Comparison of ENCODE assay signal across 10 cellular contexts in genomic region chr16:85583491-85584181, GRCh38. TPM values are rescaled to one million over a fixed set of nuclear protein-coding genes. Genes with fewer than 3 reads are reported as not detected.
DNase-seq lines count a peak whose midpoint lies in the region; ATAC-seq and TF ChIP-seq lines count a peak whose summit lies in the region.
"Had no signal": no experiment of that assay in that cellular context is flagged by ENCODE, and none has a peak within 500 bp of the region (broad histone marks: within the 10 kb centered on the region; RNA-seq: fewer than 3 reads in every experiment).

No MANE protein-coding gene starts in this region.

- no peak overlapping the region for H3K9ac ChIP-seq in SK-N-SH

- WGBS in SK-N-SH (ENCODE audit: low lambda C conversion rate), result 63% methylated on average over 14 of the region's 22 CpGs

- H3K36me3 ChIP-seq in SK-N-SH (replicated peaks in 1 of 2; ENCODE audit: control insufficient read depth in 1 of 2, insufficient read depth in 2 of 2, low read length in 1 of 2), result no peaks in the 10 kb centered on the region
- peaks cover 5% of the 10 kb centered on the region for H3K36me3 ChIP-seq in lower lobe of right lung

- TF ChIP-seq RAD21 in SK-N-SH (IDR thresholded peaks at IDR 0.05; ENCODE audit: low read length), result 0 out of 2 replicates have a peak, but pooled peaks have one; percentile 1

- H3K4me3 Mint-ChIP-seq in stimulated activated effector memory CD8-positive, alpha-beta T cell treated with anti-CD3 and anti-CD28 coated beads, Interleukin-12 subunit alpha, Interleukin-12 subunit beta, amount 100 ng/mL, for 72 hours, result peak overlapping the region; percentile 29
- H3K4me3 Mint-ChIP-seq: activated B cell treated with CpG ODN at 0.5 μM for 24 hours had no signal

- no peak for TF ChIP-seq CTCF in SK-N-SH (IDR thresholded peaks at IDR 0.05)
- no peak for TF ChIP-seq CTCF in lower lobe of right lung (IDR thresholded peaks at IDR 0.05)

- H3K9me3 Mint-ChIP-seq in stimulated activated effector memory CD8-positive, alpha-beta T cell treated with anti-CD3 and anti-CD28 coated beads, Interleukin-12 subunit alpha, Interleukin-12 subunit beta, amount 100 ng/mL, for 72 hours, result no peaks in the 10 kb centered on the region
- H3K9me3 Mint-ChIP-seq: activated B cell treated with CpG ODN at 0.5 μM for 24 hours had no signal

- peak overlapping the region in 1 of 2 experiments; percentile 82; a peak in 3 of 4 replicates for H3K27ac ChIP-seq in SK-N-SH (ENCODE audit: low read depth in 2 of 2, low read length in 1 of 2)
- no peak overlapping the region for H3K27ac ChIP-seq in lower lobe of right lung
- H3K27ac ChIP-seq: 22Rv1 had no signal

- H3K27me3 ChIP-seq in SK-N-SH (ENCODE audit: insufficient read depth) (no peaks in the 10 kb centered on the region), lower lobe of right lung (ENCODE audit: low read depth) (no peaks in the 10 kb centered on the region)

- POLR2A ChIA-PET in SK-N-SH (lab: Yijun Ruan, JAX), result interaction anchor here (1.7 kb wide), 1 partner anchor 9 kb away, joined by 4 read pairs; no protein-coding TSS in a partner anchor

- H3K36me3 Mint-ChIP-seq in stimulated activated effector memory CD8-positive, alpha-beta T cell treated with anti-CD3 and anti-CD28 coated beads, Interleukin-12 subunit alpha, Interleukin-12 subunit beta, amount 100 ng/mL, for 72 hours, result no peaks in the 10 kb centered on the region

- peaks cover 90% of the 10 kb centered on the region for H4K20me1 ChIP-seq in SK-N-SH (ENCODE audit: insufficient read depth)

- H3K4me1 Mint-ChIP-seq in stimulated activated effector memory CD8-positive, alpha-beta T cell treated with anti-CD3 and anti-CD28 coated beads, Interleukin-12 subunit alpha, Interleukin-12 subunit beta, amount 100 ng/mL, for 72 hours, result peaks cover 60% of the 10 kb centered on the region

- no peaks in the 10 kb centered on the region for H3K9me2 ChIP-seq in SK-N-SH

- H3K4me3 ChIP-seq in SK-N-SH (ENCODE audit: low read depth in 2 of 2, low read length in 1 of 2) (no peak overlapping the region), lower lobe of right lung (no peak overlapping the region)

- H3K4me2 ChIP-seq in SK-N-SH, result peak overlapping the region; percentile 47; the same call in 1 of the 2 replicates

- peaks cover 24% of the 10 kb centered on the region; the same call in 1 of the 2 replicates for H3K79me2 ChIP-seq in SK-N-SH (ENCODE audit: insufficient read depth)

- peak overlapping the region; percentile 79 for H3K27ac Mint-ChIP-seq in stimulated activated effector memory CD8-positive, alpha-beta T cell treated with anti-CD3 and anti-CD28 coated beads, Interleukin-12 subunit alpha, Interleukin-12 subunit beta, amount 100 ng/mL, for 72 hours
- H3K27ac Mint-ChIP-seq: activated B cell treated with CpG ODN at 0.5 μM for 24 hours had no signal

- CTCF ChIA-PET in SK-N-SH (lab: Yijun Ruan, JAX), result interaction anchor here (0.7 to 1.9 kb wide), 5 partner anchors 16 to 165 kb away, joined by 3 to 5 read pairs (median 3); no protein-coding TSS in a partner anchor

- no peak for TF ChIP-seq EP300 in SK-N-SH (IDR thresholded peaks at IDR 0.05; ENCODE audit: borderline replicate concordance in 1 of 2, low read depth in 1 of 2, low read length in 1 of 2)

- peak; percentile 55 for ATAC-seq in stimulated activated effector memory CD8-positive, alpha-beta T cell treated with anti-CD3 and anti-CD28 coated beads, Interleukin-12 subunit alpha, Interleukin-12 subunit beta, amount 100 ng/mL, for 72 hours
- no peak for ATAC-seq in lower lobe of right lung
- ATAC-seq in HG03565 (IDR thresholded peaks at IDR 0.05; ENCODE audit: unreplicated experiment), result no peak

- H3K9me3 ChIP-seq in SK-N-SH (no peaks in the 10 kb centered on the region), lower lobe of right lung (no peaks in the 10 kb centered on the region)

- no peaks in the 10 kb centered on the region for H3F3A ChIP-seq in SK-N-SH (replicated peaks; ENCODE audit: insufficient read depth)

- DNase-seq in NCI-H1092 treated with DMSO at 0.1 percent for 48 hours (lab: John Stamatoyannopoulos, UW), result peak; percentile 37
- no peak for DNase-seq in NCI-H1092 (lab: John Stamatoyannopoulos, UW)
- peak; percentile 69 for DNase-seq in SK-N-SH
- peak; percentile 87 for DNase-seq in foreskin melanocyte
- DNase-seq in stimulated activated effector memory CD8-positive, alpha-beta T cell treated with anti-CD3 and anti-CD28 coated beads, Interleukin-12 subunit alpha, Interleukin-12 subunit beta, amount 100 ng/mL, for 72 hours (ENCODE audit: low spot score in 2 of 2), result no peak
- DNase-seq in lower lobe of right lung, result no peak
- DNase-seq in iPS-NIHi7 (ENCODE audit: extremely low spot score), result no peak
- DNase-seq: activated B cell treated with CpG ODN at 0.5 μM for 24 hours had no signal

- intact Hi-C loops in lower lobe of right lung (cut with DNase I), result no loop called here

- no peak overlapping the region for H2AFZ ChIP-seq in SK-N-SH (ENCODE audit: low read depth)

- H3K4me1 ChIP-seq in SK-N-SH (ENCODE audit: control insufficient read depth in 1 of 2, insufficient read depth in 2 of 2, low read depth in 1 of 2, low read length in 1 of 2), result peaks cover 20 to 93% of the 10 kb centered on the region in 2 experiments; a peak in 3 of 4 replicates
- peaks cover 38% of the 10 kb centered on the region for H3K4me1 ChIP-seq in lower lobe of right lung

TF ChIP-seq in SK-N-SH, 30 proteins besides CTCF, POLR2A, EP300 and RAD21:
- no peak for TF ChIP-seq NFIC (IDR thresholded peaks at IDR 0.05; ENCODE audit: borderline replicate concordance)
- no peak for TF ChIP-seq USF1 (IDR thresholded peaks at IDR 0.05; ENCODE audit: borderline replicate concordance, low read depth)
- no peak for TF ChIP-seq MEF2A (IDR thresholded peaks at IDR 0.05; ENCODE audit: borderline replicate concordance, low read depth)
- no peak for TF ChIP-seq ELF1 (IDR thresholded peaks at IDR 0.05)
- peak; percentile 55 for TF ChIP-seq MXI1 (IDR thresholded peaks at IDR 0.05; ENCODE audit: low read depth, low read length)
- no peak for TF ChIP-seq RFX5 (IDR thresholded peaks at IDR 0.05; ENCODE audit: low read length)
- no peak for TF ChIP-seq MAX (IDR thresholded peaks at IDR 0.05; ENCODE audit: low read depth)

RNA-seq across cellular contexts. Expression of gene GSE1, which starts 29.5 kb away (rescaled TPM):
- polyA plus RNA-seq in SK-N-SH (2012; rRNA removed), result 22.7 and 26.5 TPM in 2 replicates
- polyA plus RNA-seq in SK-N-SH (2012; cell fraction: cytosol; rRNA removed), result 18.5 and 22.7 TPM in 2 replicates
- 94.0 and 103 TPM in 2 replicates for polyA plus RNA-seq in SK-N-SH (2012; cell fraction: nucleus; rRNA removed)
- total RNA-seq in lower lobe of right lung, result 85.2 TPM

Comparison
In these comparisons a context has a peak if more than half of its experiments do, and no peak if none do; other contexts are left out.
1. DNase-seq: peak in NCI-H1092 treated with DMSO at 0.1 percent for 48 hours (single experiment), SK-N-SH (single experiment) and foreskin melanocyte (single experiment); none in NCI-H1092 (single experiment), stimulated activated effector memory CD8-positive, alpha-beta T cell treated with anti-CD3 and anti-CD28 coated beads, Interleukin-12 subunit alpha, Interleukin-12 subunit beta, amount 100 ng/mL, for 72 hours (0 of 2), lower lobe of right lung (single experiment) and iPS-NIHi7 (single experiment).